23 cellular contexts compared by ENCODE assay signal in genomic region chr10:26085549-26085948, GRCh38.
"Had no signal": no experiment of that assay in that cellular context is flagged by ENCODE, and none has a peak within 500 bp of the region (broad histone marks: within the 10 kb centered on the region; RNA-seq: fewer than 3 reads in every experiment).

No MANE protein-coding gene starts in this region.

- H3K9ac ChIP-seq: parathyroid adenoma had no signal

- H3K4me2 ChIP-seq: hepatocyte had no signal

- FAIRE-seq: endothelial cell of umbilical vein, small intestine had no signal

- H3K9me3 ChIP-seq: esophagus muscularis mucosa, gastroesophageal sphincter, heart left ventricle, lower lobe of right lung, right lobe of liver, suprapubic skin, transverse colon, upper lobe of right lung, uterus had no signal

- H2AFZ ChIP-seq: hepatocyte, parathyroid adenoma had no signal

- H3K79me2 ChIP-seq: hepatocyte, parathyroid adenoma had no signal

- ATAC-seq: foreskin keratinocyte; gastroesophageal sphincter; heart left ventricle; left ventricle myocardium superior; lower lobe of right lung; natural killer cell; right lobe of liver; stimulated activated naive B cell treated with anti-CD40 and anti-IgM and Interleukin-4, amounts not matched to agents 10 μg/mL and 1 μg/mL and 100 μg/mL, for 72 hours; stimulated activated naive CD8-positive, alpha-beta T cell treated with anti-CD3 and anti-CD28 coated beads, Interleukin-15, amount 100 ng/mL, for 72 hours; upper lobe of right lung had no signal

- H3K4me1 Mint-ChIP-seq: natural killer cell; stimulated activated naive CD8-positive, alpha-beta T cell treated with anti-CD3 and anti-CD28 coated beads, Interleukin-15, amount 100 ng/mL, for 72 hours had no signal

- H3K27ac Mint-ChIP-seq: natural killer cell; progenitor cell of endocrine pancreas; stimulated activated naive B cell treated with anti-CD40 and anti-IgM and Interleukin-4, amounts not matched to agents 10 μg/mL and 1 μg/mL and 100 μg/mL, for 72 hours; stimulated activated naive CD8-positive, alpha-beta T cell treated with anti-CD3 and anti-CD28 coated beads, Interleukin-15, amount 100 ng/mL, for 72 hours had no signal

- H3K4me3 ChIP-seq: coronary artery, esophagus muscularis mucosa, gastroesophageal sphincter, heart left ventricle, hepatocyte, lower lobe of right lung, right lobe of liver, suprapubic skin, transverse colon, upper lobe of right lung, uterus had no signal

- H3K27me3 Mint-ChIP-seq: progenitor cell of endocrine pancreas had no signal

- H3K4me3 Mint-ChIP-seq: natural killer cell; stimulated activated naive B cell treated with anti-CD40 and anti-IgM and Interleukin-4, amounts not matched to agents 10 μg/mL and 1 μg/mL and 100 μg/mL, for 72 hours; stimulated activated naive CD8-positive, alpha-beta T cell treated with anti-CD3 and anti-CD28 coated beads, Interleukin-15, amount 100 ng/mL, for 72 hours had no signal

- H3K4me1 ChIP-seq: esophagus muscularis mucosa, foreskin keratinocyte, gastroesophageal sphincter, heart left ventricle, lower lobe of right lung, parathyroid adenoma, right lobe of liver, suprapubic skin, transverse colon, upper lobe of right lung, uterus had no signal

- H3K36me3 Mint-ChIP-seq: natural killer cell; stimulated activated naive B cell treated with anti-CD40 and anti-IgM and Interleukin-4, amounts not matched to agents 10 μg/mL and 1 μg/mL and 100 μg/mL, for 72 hours had no signal

- H3K9me3 Mint-ChIP-seq: stimulated activated naive B cell treated with anti-CD40 and anti-IgM and Interleukin-4, amounts not matched to agents 10 μg/mL and 1 μg/mL and 100 μg/mL, for 72 hours; stimulated activated naive CD8-positive, alpha-beta T cell treated with anti-CD3 and anti-CD28 coated beads, Interleukin-15, amount 100 ng/mL, for 72 hours had no signal

- H3K27me3 ChIP-seq: esophagus muscularis mucosa, foreskin keratinocyte, hepatocyte, right lobe of liver, suprapubic skin, transverse colon, upper lobe of right lung, uterus had no signal

- H3K36me3 ChIP-seq: esophagus muscularis mucosa, gastroesophageal sphincter, heart left ventricle, lower lobe of right lung, right lobe of liver, suprapubic skin, transverse colon, upper lobe of right lung, uterus had no signal

- H3K27ac ChIP-seq: coronary artery, esophagus muscularis mucosa, foreskin keratinocyte, gastroesophageal sphincter, heart left ventricle, hepatocyte, lower lobe of right lung, parathyroid adenoma, right lobe of liver, suprapubic skin, transverse colon, upper lobe of right lung, uterus had no signal

- DNase-seq: dermis blood vessel endothelial cell; foreskin keratinocyte; heart left ventricle; left ventricle myocardium superior; lower lobe of right lung; natural killer cell; right lobe of liver; small intestine; stimulated activated CD4-positive, alpha-beta T cell treated with anti-CD3 and anti-CD28 coated beads, Interleukin-15, amount 100 ng/mL, for 24 hours; stimulated activated CD4-positive, alpha-beta T cell treated with anti-CD3 and anti-CD28 coated beads, Interleukin-2, amount 100 ng/mL, for 48 hours; stimulated activated naive B cell treated with anti-CD40 and anti-IgM and Interleukin-4, amounts not matched to agents 10 μg/mL and 1 μg/mL and 100 μg/mL, for 72 hours; stimulated activated naive CD8-positive, alpha-beta T cell treated with anti-CD3 and anti-CD28 coated beads, Interleukin-15, amount 100 ng/mL, for 72 hours; transverse colon; upper lobe of right lung; uterus had no signal
